7 cellular contexts compared by ENCODE assay signal in genomic region chr2:74147729-74148456, GRCh38. TPM values are rescaled to one million over a fixed set of nuclear protein-coding genes. Genes with fewer than 3 reads are reported as not detected.
DNase-seq lines count a peak whose midpoint lies in the region; ATAC-seq, FAIRE-seq and TF ChIP-seq lines count a peak whose summit lies in the region.

BOLA3 (minus strand) TSS chr2:74147912; CDS start chr2:74147874, 38 bp downstream.

- no peaks in the 10 kb centered on the region for H3K9me3 Mint-ChIP-seq in astrocyte (ENCODE audit: unreplicated experiment)

- peaks cover 17% of the 10 kb centered on the region for H3K4me1 ChIP-seq in astrocyte (ENCODE audit: insufficient read depth, low read length)

- peaks cover 11% of the 10 kb centered on the region for H3K79me2 ChIP-seq in astrocyte (ENCODE audit: insufficient read depth, low read length)

- intact Hi-C loops in T-helper 2 cell treated with Interferon-gamma antibody and Interleukin-4, amounts not matched to agents 100 ng/mL and 5 ng/mL, for 36 hours (cut with micrococcal nuclease) = loop anchor here (1.0 to 10.0 kb wide), 8 partner anchors 28 to 324 kb away; partner anchors contain the start of genes DGUOK, MOB1A and MTHFD2
- intact Hi-C loops in sciatic nerve (cut with DNase I) = no loop called here

- peak within 1 kb of the TSS; percentile 92 for H2AFZ ChIP-seq in astrocyte (ENCODE audit: low read depth, low read length)

- no peak within 1 kb of the TSS for H3K4me3 Mint-ChIP-seq in astrocyte (ENCODE audit: unreplicated experiment)

- H3K36me3 ChIP-seq in astrocyte (ENCODE audit: insufficient read depth, low read length) = peaks cover 8% of the 10 kb centered on the region

- peak within 1 kb of the TSS; percentile 99 for H3K4me2 ChIP-seq in astrocyte (ENCODE audit: low read length)

- no peaks in the 10 kb centered on the region for H3K27me3 Mint-ChIP-seq in astrocyte (ENCODE audit: low read depth, unreplicated experiment)

- no peak for FAIRE-seq in astrocyte (lab: Jason Lieb, UNC)

- peak within 1 kb of the TSS; percentile 81 for H3K4me3 ChIP-seq in astrocyte (ENCODE audit: insufficient read depth, low read depth, low read length)

- no peaks in the 10 kb centered on the region for H3K9me3 ChIP-seq in astrocyte (ENCODE audit: insufficient read depth, low read depth, low read length)

- peak; percentile 96 for ATAC-seq in HG02798 (IDR thresholded peaks at IDR 0.05; ENCODE audit: poor library complexity, unreplicated experiment)
- peak; percentile 96 for ATAC-seq in sciatic nerve

- peak within 1 kb of the TSS; percentile 85 for H3K9ac ChIP-seq in astrocyte (ENCODE audit: low read length)

- H3K27me3 ChIP-seq in astrocyte (ENCODE audit: insufficient read depth, low read length) = no peaks in the 10 kb centered on the region

- H3K27ac Mint-ChIP-seq in astrocyte (ENCODE audit: unreplicated experiment) = no peak within 1 kb of the TSS

- H3K27ac ChIP-seq in astrocyte (ENCODE audit: low read depth, low read length) = peak within 1 kb of the TSS; percentile 44

- TF ChIP-seq CTCF in astrocyte (IDR thresholded peaks at IDR 0.05; ENCODE audit: insufficient read depth, low read depth, low read length) = no peak

- DNase-seq in NCI-H1417 treated with DMSO at 0.1 percent for 48 hours (lab: John Stamatoyannopoulos, UW) = peak; percentile 65
- peak; percentile 32 for DNase-seq in astrocyte (ENCODE audit: low read depth)
- DNase-seq in hippocampal formation (lab: John Stamatoyannopoulos, UW) = peak; percentile 73 to 82
- peak; percentile 87 for DNase-seq in sciatic nerve (ENCODE audit: low spot score)

- H4K20me1 ChIP-seq in astrocyte (ENCODE audit: insufficient read depth, low read length) = peaks cover 12% of the 10 kb centered on the region

- H3K4me1 Mint-ChIP-seq in astrocyte (ENCODE audit: low read depth, unreplicated experiment) = no peaks in the 10 kb centered on the region

- TF ChIP-seq POLR2A in GM15510 (IDR thresholded peaks at IDR 0.05; ENCODE audit: borderline replicate concordance, extremely low read depth, insufficient read length) = peak; percentile 91

- no peaks in the 10 kb centered on the region for H3K36me3 Mint-ChIP-seq in astrocyte (ENCODE audit: low read depth, unreplicated experiment)

RNA-seq across cellular contexts. Expression of gene BOLA3, which starts in this region (rescaled TPM):
- 68.6 and 69.3 TPM in 2 replicates for total RNA-seq in T-helper 2 cell treated with Interferon-gamma antibody and Interleukin-4, amounts not matched to agents 100 ng/mL and 5 ng/mL, for 36 hours
- total RNA-seq in astrocyte (42.4 and 48.8 TPM in 2 replicates), sciatic nerve (13.0 TPM)

Comparison
In these comparisons a context has a peak if more than half of its experiments do, and no peak if none do; other contexts are left out.
1. Peak in every context shown above with its lines: DNase-seq, ATAC-seq, H3K4me3 ChIP-seq and H3K27ac ChIP-seq.
2. DNase-seq: peak in every context shown above with its lines; median percentile 87 in sciatic nerve; 78 in hippocampal formation; 65 in NCI-H1417 treated with DMSO at 0.1 percent for 48 hours; 32 in astrocyte.